In genomic region chr20:46350986-46351267, GRCh38 we compare ENCODE assay signal across 9 cellular contexts. TPM values are rescaled to one million over a fixed set of nuclear protein-coding genes. Genes with fewer than 3 reads are reported as not detected.
DNase-seq lines count a peak whose midpoint lies in the region; ATAC-seq and TF ChIP-seq lines count a peak whose summit lies in the region.
"Had no signal": no experiment of that assay in that cellular context is flagged by ENCODE, and none has a peak within 500 bp of the region (broad histone marks: within the 10 kb centered on the region; RNA-seq: fewer than 3 reads in every experiment).

No MANE protein-coding gene starts in this region.

- TF ChIP-seq POLR2A in uterus (IDR thresholded peaks at IDR 0.05) = no peak

- H3K27me3 ChIP-seq in iPS-15b (ENCODE audit: control insufficient read depth, insufficient read depth, low read length) (peaks cover 3% of the 10 kb centered on the region), uterus (no peaks in the 10 kb centered on the region)

- DNase-seq in Right ventricle myocardium inferior (ENCODE audit: missing footprints) (peak; percentile 43), Right ventricle myocardium superior (no peak), activated B cell treated with CpG ODN at 0.5 μM for 24 hours (no peak), uterus (no peak), AG20443 (ENCODE audit: low spot score) (no peak), immature natural killer cell (no peak)

- ATAC-seq in Right ventricle myocardium inferior (no peak), Right ventricle myocardium superior (ENCODE audit: poor library complexity) (no peak), activated B cell treated with CpG ODN at 0.5 μM for 24 hours (ENCODE audit: low read depth) (no peak)

- H3K9me3 Mint-ChIP-seq in activated B cell treated with CpG ODN at 0.5 μM for 24 hours = no peaks in the 10 kb centered on the region
- H3K9me3 Mint-ChIP-seq in immature natural killer cell = no peaks in the 10 kb centered on the region

- H3K9ac ChIP-seq in iPS-15b (ENCODE audit: low read depth, low read length) = peak overlapping the region; percentile 12

- intact Hi-C loops in Right ventricle myocardium inferior (cut with DNase I) (no loop called here), Right ventricle myocardium superior (cut with DNase I) (no loop called here), activated B cell treated with CpG ODN at 0.5 μM for 24 hours (cut with micrococcal nuclease) (loop anchor here (1.0 to 10.0 kb wide), 3 partner anchors 8 to 986 kb away; partner anchors contain the start of genes ELMO2 and SYS1), uterus (cut with DNase I; ENCODE audit: low total_unique reads) (no loop called here)

- no peaks in the 10 kb centered on the region for H3K9me3 ChIP-seq in iPS-15b (ENCODE audit: control insufficient read depth, insufficient read depth, low read length)
- no peaks in the 10 kb centered on the region for H3K9me3 ChIP-seq in uterus

- TF ChIP-seq CTCF in activated B cell treated with CpG ODN at 0.5 μM for 24 hours (IDR thresholded peaks at IDR 0.05) (no peak), uterus (IDR thresholded peaks at IDR 0.05) (no peak)

- H3K27me3 Mint-ChIP-seq in activated B cell treated with CpG ODN at 0.5 μM for 24 hours (no peaks in the 10 kb centered on the region), immature natural killer cell (ENCODE audit: low read depth in 3 of 3) (peaks cover 2% of the 10 kb centered on the region in 3 donors)

- H3K4me1 ChIP-seq in iPS-15b (ENCODE audit: control insufficient read depth, insufficient read depth, low read length) (peaks cover 4% of the 10 kb centered on the region), uterus (peaks cover 0 to under 1% of the 10 kb centered on the region in 2 donors)

- H3K4me3 Mint-ChIP-seq in activated B cell treated with CpG ODN at 0.5 μM for 24 hours = peak overlapping the region; percentile 24
- H3K4me3 Mint-ChIP-seq in immature natural killer cell = no peak overlapping the region

- H3K4me3 ChIP-seq in iPS-15b (ENCODE audit: low read depth, low read length) (no peak overlapping the region), uterus (no peak overlapping the region)

- H3K4me1 Mint-ChIP-seq in activated B cell treated with CpG ODN at 0.5 μM for 24 hours (peaks cover 31% of the 10 kb centered on the region), immature natural killer cell (peaks cover 16 to 20% of the 10 kb centered on the region in 2 donors)

- H3K36me3 Mint-ChIP-seq in activated B cell treated with CpG ODN at 0.5 μM for 24 hours (ENCODE audit: low read depth) (peaks cover 71% of the 10 kb centered on the region), immature natural killer cell (peaks cover 3 to 18% (median 4%) of the 10 kb centered on the region in 3 donors)

- H3K27ac ChIP-seq in temporal lobe (ENCODE audit: low read depth, low read length) (peak overlapping the region; percentile 64), uterus (no peak overlapping the region)

- peaks cover 21% of the 10 kb centered on the region for H3K36me3 ChIP-seq in iPS-15b (ENCODE audit: control insufficient read depth, insufficient read depth, low read length)
- H3K36me3 ChIP-seq in uterus = no peaks in the 10 kb centered on the region

- peak overlapping the region; percentile 78 for H3K27ac Mint-ChIP-seq in activated B cell treated with CpG ODN at 0.5 μM for 24 hours
- H3K27ac Mint-ChIP-seq in immature natural killer cell = peak overlapping the region in 1 of 6 donors; percentile 45

- POLR2A ChIA-PET in activated B cell treated with CpG ODN at 0.5 μM for 24 hours (lab: Charles Lee) = interaction anchor here (1.4 to 3.5 kb wide), 3 partner anchors 8 to 13 kb away, joined by 3 to 23 read pairs (median 21); no protein-coding TSS in a partner anchor

- CTCF ChIA-PET in activated B cell treated with CpG ODN at 0.5 μM for 24 hours (lab: Charles Lee) = interaction anchor here (2.7 kb wide), 1 partner anchor 44 kb away, joined by 16 read pairs; no protein-coding TSS in a partner anchor

RNA-seq across cellular contexts. Expression of gene CDH22, which starts 42.6 kb away (rescaled TPM):
- 5.2 TPM for total RNA-seq in Right ventricle myocardium inferior
- total RNA-seq in Right ventricle myocardium superior = 5.5 TPM
- 0.09 TPM in 1 of 2 replicates, not detected in the other for total RNA-seq in activated B cell treated with CpG ODN at 0.5 μM for 24 hours
- 2.2 TPM for total RNA-seq in temporal lobe
- total RNA-seq in uterus = under 1 TPM in 2 of 4 donors, not detected in 2; 0.48 to 0.49 TPM
- polyA plus RNA-seq in immature natural killer cell = not detected
- total RNA-seq: pulmonary artery endothelial cell had no signal

RNA-seq across cellular contexts. Expression of gene ELMO2, which starts 55.5 kb away (rescaled TPM):
- total RNA-seq in Right ventricle myocardium inferior (38.7 TPM), Right ventricle myocardium superior (33.9 TPM), activated B cell treated with CpG ODN at 0.5 μM for 24 hours (39.0 and 45.6 TPM in 2 replicates), temporal lobe (55.3 TPM), uterus (100 to 1,000 TPM in 1 of 4 donors, 10 to 100 TPM in 3; 18.5 to 112 (median 57.2) TPM)
- polyA plus RNA-seq in immature natural killer cell = 100 to 1,000 TPM in 1 of 3 donors, 10 to 100 TPM in 2; 50.7 to 107 (median 98.7) TPM
